ENCODE assay signal across 26 cellular contexts in genomic region chr4:172838943-172839342, GRCh38.
DNase-seq lines count a peak whose midpoint lies in the region; ATAC-seq, FAIRE-seq and TF ChIP-seq lines count a peak whose summit lies in the region.
"Had no signal": no experiment of that assay in that cellular context is flagged by ENCODE, and none has a peak within 500 bp of the region (broad histone marks: within the 10 kb centered on the region; RNA-seq: fewer than 3 reads in every experiment).

No MANE protein-coding gene starts in this region.

- no peaks in the 10 kb centered on the region for H3K4me1 ChIP-seq in kidney (ENCODE audit: control insufficient read depth in 1 of 2, insufficient read depth in 1 of 2, low read depth in 1 of 2, low read length in 2 of 2)
- H3K4me1 ChIP-seq: BE2C, BLaER1 had no signal

- H3K4me3 Mint-ChIP-seq in T-helper 17 cell: no peak overlapping the region
- H3K4me3 Mint-ChIP-seq: CD14-positive monocyte; CD4-positive, alpha-beta memory T cell; CD4-positive, CD25-positive, alpha-beta regulatory T cell; CD8-positive, alpha-beta memory T cell had no signal

- no peak for ATAC-seq in T-helper 17 cell
- ATAC-seq in left colon: peak; percentile 50
- ATAC-seq in HG02840 (IDR thresholded peaks at IDR 0.05; ENCODE audit: low FRiP score, unreplicated experiment): no peak
- ATAC-seq: GM12878 had no signal

- no peak for TF ChIP-seq CTCF in kidney (IDR thresholded peaks at IDR 0.05; ENCODE audit: borderline replicate concordance, extremely low read depth, insufficient read depth)

- intact Hi-C loops in left colon (cut with DNase I, micrococcal nuclease): no loop called here
- intact Hi-C loops in kidney (cut with DNase I): no loop called here

- no peak overlapping the region for H3K27ac ChIP-seq in kidney (ENCODE audit: low read depth in 2 of 2, low read length in 2 of 2)
- H3K27ac ChIP-seq: BLaER1 had no signal

- no peak overlapping the region for H3K4me3 ChIP-seq in kidney (ENCODE audit: low read length in 2 of 2)
- H3K4me3 ChIP-seq: BLaER1, GM12878 had no signal

- H3K27ac Mint-ChIP-seq in T-helper 17 cell: peak overlapping the region; percentile 24
- H3K27ac Mint-ChIP-seq: CD14-positive monocyte; CD4-positive, alpha-beta memory T cell; CD4-positive, CD25-positive, alpha-beta regulatory T cell; CD8-positive, alpha-beta memory T cell had no signal

- no peaks in the 10 kb centered on the region for H3K36me3 Mint-ChIP-seq in T-helper 17 cell (ENCODE audit: low read depth)
- H3K36me3 Mint-ChIP-seq: CD14-positive monocyte; CD4-positive, alpha-beta memory T cell; CD4-positive, CD25-positive, alpha-beta regulatory T cell; CD8-positive, alpha-beta memory T cell had no signal

- no peaks in the 10 kb centered on the region for H3K4me1 Mint-ChIP-seq in T-helper 17 cell
- H3K4me1 Mint-ChIP-seq: CD4-positive, CD25-positive, alpha-beta regulatory T cell; CD8-positive, alpha-beta memory T cell had no signal

- no peak for FAIRE-seq in kidney (lab: Jason Lieb, UNC)
- FAIRE-seq: A204.1, GM12878, GM12892, GM18507 had no signal

- H3K27me3 Mint-ChIP-seq in T-helper 17 cell: peaks cover 13% of the 10 kb centered on the region
- H3K27me3 Mint-ChIP-seq: CD4-positive, alpha-beta memory T cell; CD4-positive, CD25-positive, alpha-beta regulatory T cell had no signal

- DNase-seq in T-helper 17 cell: no peak
- no peak for DNase-seq in left colon
- DNase-seq in epidermal melanocyte (ENCODE audit: insufficient read length, low spot score): no peak
- DNase-seq in kidney: no peak
- DNase-seq: 8988T; ACHN; BE2C; C1 segment of cervical spinal cord; CD4-positive, alpha-beta memory T cell; CD4-positive, CD25-positive, alpha-beta regulatory T cell; CD8-positive, alpha-beta memory T cell; COR-L47; DMS 273 treated with DMSO at 0.1 percent for 48 hours; DMS153; DMS53; DMS79; DND-41; EL; GDM1 had no signal

- no peak overlapping the region for H3K9ac ChIP-seq in kidney (ENCODE audit: low read length in 2 of 2)
- H3K9ac ChIP-seq: BLaER1 had no signal

- no peaks in the 10 kb centered on the region for H3K9me3 ChIP-seq in T-helper 17 cell (ENCODE audit: control insufficient read depth, low read length, poor library complexity, severe bottlenecking)
- H3K9me3 ChIP-seq in kidney (ENCODE audit: control insufficient read depth in 1 of 2, low read length in 2 of 2): no peaks in the 10 kb centered on the region
- H3K9me3 ChIP-seq: BE2C, BLaER1 had no signal

- no peaks in the 10 kb centered on the region for H3K36me3 ChIP-seq in kidney (ENCODE audit: control insufficient read depth in 1 of 2, insufficient read depth in 2 of 2, low read length in 2 of 2)
- H3K36me3 ChIP-seq: BE2C, BLaER1 had no signal
